In genomic region chr10:60430017-60430416, GRCh38 we compare ENCODE assay signal across 15 cellular contexts. TPM values are rescaled to one million over a fixed set of nuclear protein-coding genes. Genes with fewer than 3 reads are reported as not detected.
DNase-seq lines count a peak whose midpoint lies in the region; ATAC-seq and TF ChIP-seq lines count a peak whose summit lies in the region.
"Had no signal": no experiment of that assay in that cellular context is flagged by ENCODE, and none has a peak within 500 bp of the region (broad histone marks: within the 10 kb centered on the region; RNA-seq: fewer than 3 reads in every experiment).

No MANE protein-coding gene starts in this region.

- H3K27ac ChIP-seq in heart right ventricle = no peak overlapping the region
- peak overlapping the region; percentile 42 to 54 for H3K27ac ChIP-seq in tibial artery
- H3K27ac ChIP-seq: pancreas had no signal

- ATAC-seq in heart right ventricle = peak in 5 of 8 donors; percentile 58 to 74 (median 63)
- ATAC-seq: pancreas had no signal

- 95 to 98% methylated on average over 1 of the region's 1 CpG for WGBS in heart right ventricle, 2 donors

- no peaks in the 10 kb centered on the region for H3K36me3 ChIP-seq in heart right ventricle
- H3K36me3 ChIP-seq in tibial artery = no peaks in the 10 kb centered on the region
- H3K36me3 ChIP-seq: pancreas, tibial nerve had no signal

- H3K4me3 ChIP-seq in astrocyte of the spinal cord (ENCODE audit: low read depth, low read length) = no peak overlapping the region
- no peak overlapping the region for H3K4me3 ChIP-seq in heart right ventricle
- no peak overlapping the region for H3K4me3 ChIP-seq in tibial artery
- H3K4me3 ChIP-seq: pancreas, tibial nerve had no signal

- peak; percentile 65 for DNase-seq in HT1080 (ENCODE audit: low read depth)
- peak; percentile 89 for DNase-seq in astrocyte of the spinal cord (ENCODE audit: low read depth, low spot score)
- no peak for DNase-seq in heart right ventricle
- DNase-seq in tibial artery = no peak
- DNase-seq in SW 1271 (lab: John Stamatoyannopoulos, UW) = no peak
- DNase-seq in CD1c-positive myeloid dendritic cell (ENCODE audit: extremely low spot score) = no peak
- no peak for DNase-seq in mesenteric fat pad (ENCODE audit: low spot score)
- DNase-seq: activated CD4-positive, alpha-beta T cell treated with anti-CD3 and anti-CD28 coated beads, Interleukin-2, amount 10 ng/mL, durations not matched to agents 24 days and 14 days; activated naive CD4-positive, alpha-beta T cell; DND-41; endodermal cell; kidney; NCI-H524 treated with DMSO at 0.1 percent for 48 hours; pancreas had no signal

- TF ChIP-seq CTCF in astrocyte of the spinal cord (IDR thresholded peaks at IDR 0.05; ENCODE audit: low read depth, low read length) = no peak
- TF ChIP-seq CTCF in heart right ventricle (IDR thresholded peaks at IDR 0.05) = no peak
- no peak for TF ChIP-seq CTCF in tibial artery (IDR thresholded peaks at IDR 0.05)

- peaks cover 0 to 50% (median 31%) of the 10 kb centered on the region in 9 donors for H3K4me1 ChIP-seq in heart right ventricle
- H3K4me1 ChIP-seq in tibial artery = peaks cover 0 to 50% (median 19%) of the 10 kb centered on the region in 4 donors
- H3K4me1 ChIP-seq: pancreas had no signal

- H3K27me3 ChIP-seq in heart right ventricle (no peaks in the 10 kb centered on the region), tibial artery (no peaks in the 10 kb centered on the region)
- H3K27me3 ChIP-seq: pancreas, tibial nerve had no signal

- intact Hi-C loops in heart right ventricle (cut with DNase I) = loop anchor here (5.0 to 10.0 kb wide), 12 partner anchors 135 to 805 kb away; no protein-coding TSS in a partner anchor
- intact Hi-C loops in tibial artery (cut with DNase I; ENCODE audit: low total_unique reads) = loop anchor here (10.0 kb wide), 1 partner anchor 215 kb away; no protein-coding TSS in a partner anchor

- in situ Hi-C loops in astrocyte of the spinal cord (cut with HindIII; ENCODE audit: low sequenced_read_pairs) = no loop called here

- H3K9me3 ChIP-seq in heart right ventricle (no peaks in the 10 kb centered on the region), tibial artery (no peaks in the 10 kb centered on the region)
- H3K9me3 ChIP-seq: pancreas, tibial nerve had no signal

RNA-seq across cellular contexts. Expression of gene ANK3, which starts 40.3 kb away (rescaled TPM):
- 0.53 and 0.58 TPM in 2 replicates for total RNA-seq in HT1080 (2014; rRNA removed; shearing (Covaris generic))
- 0.17 and 1.1 TPM in 2 replicates for polyA plus RNA-seq in HT1080 (2015; cell fraction: cytosol; rRNA removed)
- polyA plus RNA-seq in HT1080 (2015; cell fraction: nucleus; rRNA removed) = 1.1 and 1.4 TPM in 2 replicates
- total RNA-seq in heart right ventricle (100 to 1,000 TPM; 186 to 287 (median 259) TPM), mesenteric fat pad (3.8 TPM)
- 10 to 100 TPM; 34.4 to 49.1 TPM for polyA plus RNA-seq in heart right ventricle

Comparison
In these comparisons a context has a peak if more than half of its experiments do, and no peak if none do; other contexts are left out.
1. DNase-seq: peak in HT1080 (single experiment) and astrocyte of the spinal cord (single experiment); none in heart right ventricle (0 of 2), tibial artery (0 of 2), SW 1271 (0 of 2), CD1c-positive myeloid dendritic cell (single experiment) and mesenteric fat pad (single experiment).
2. H3K27ac ChIP-seq: peak in tibial artery (2 of 2); none in heart right ventricle (0 of 10).
3. RNA of gene ANK3, which starts 40.3 kb away (total RNA-seq): 186 to 287 TPM in heart right ventricle; 3.8 TPM in mesenteric fat pad (single experiment) and 0.53 to 0.58 TPM in HT1080; every median in the first group is over 10 times any median in the second.